ENCODE assay signal across 1 cellular context in genomic region chr4:40515398-40516293, GRCh38.
A peak's percentile ranks its signal among the peaks of the same experiment; 100 is the strongest.
TF ChIP-seq lines count a peak whose summit lies in the region.

No MANE protein-coding gene starts in this region.

TF ChIP-seq in K562, 482 proteins besides CTCF, POLR2A, EP300 and RAD21 (continued from another document and continues in another):
- no peak for TF ChIP-seq ARID4B (CRISPR knock-in tag; IDR thresholded peaks at IDR 0.05)
- TF ChIP-seq MNT (conservative IDR thresholded peaks at IDR 0.05), result peak; percentile 37 to 52; a peak in 3 of 4 replicates
- TF ChIP-seq SRSF3 (IDR thresholded peaks at IDR 0.05; ENCODE audit: insufficient read depth, low read length), result no peak
- TF ChIP-seq ZNF165 (CRISPR knock-in tag; IDR thresholded peaks at IDR 0.05; ENCODE audit: borderline replicate concordance), result no peak
- peak; percentile 76 for TF ChIP-seq ETV5 (CRISPR knock-in tag; IDR thresholded peaks at IDR 0.05; ENCODE audit: low read depth)
- TF ChIP-seq CHD2 (IDR thresholded peaks at IDR 0.05; ENCODE audit: low read depth, low read length), result peak; percentile 28; the same call in 1 of the 2 replicates
- no peak for TF ChIP-seq ZNF696 (CRISPR knock-in tag; conservative IDR thresholded peaks at IDR 0.05)
- peak; percentile 57; the same call in 1 of the 2 replicates for TF ChIP-seq ZNF512 (tag; IDR thresholded peaks at IDR 0.05)
- peak; percentile 61; the same call in 1 of the 2 replicates for TF ChIP-seq ELF1 (tag; IDR thresholded peaks at IDR 0.05)
- no peak for TF ChIP-seq ZNF644 (tag; IDR thresholded peaks at IDR 0.05; ENCODE audit: low read depth)
- no peak for TF ChIP-seq JUNB (CRISPR knock-in tag; conservative IDR thresholded peaks at IDR 0.05)
- peak; percentile 72; the same call in 1 of the 2 replicates for TF ChIP-seq LEF1 (IDR thresholded peaks at IDR 0.05)
- TF ChIP-seq HDAC8 (tag; IDR thresholded peaks at IDR 0.05), result no peak
- peak; percentile 88 for TF ChIP-seq ATF7 (IDR thresholded peaks at IDR 0.05)
- TF ChIP-seq ZNF561 (CRISPR knock-in tag; conservative IDR thresholded peaks at IDR 0.05), result no peak
- TF ChIP-seq CBX1 (IDR thresholded peaks at IDR 0.05; ENCODE audit: low read depth), result peak; percentile 91; the same call in 1 of the 2 replicates
- TF ChIP-seq ZNF175 (CRISPR knock-in tag; IDR thresholded peaks at IDR 0.05; ENCODE audit: low read depth), result peak; percentile 49; the same call in 1 of the 2 replicates
- peak; percentile 28; the same call in 1 of the 2 replicates for TF ChIP-seq RFX1 (IDR thresholded peaks at IDR 0.05)
- peak; percentile 76 for TF ChIP-seq GTF2E2 (tag; IDR thresholded peaks at IDR 0.05)
- TF ChIP-seq GTF2F1 (IDR thresholded peaks at IDR 0.05; ENCODE audit: low read depth, low read length), result no peak
- peak in 1 of 2 experiments; percentile 36; a peak in 1 of 4 replicates for TF ChIP-seq HDAC1 (IDR thresholded peaks at IDR 0.05)
- no peak for TF ChIP-seq BRCA1 (IDR thresholded peaks at IDR 0.05)
- no peak for TF ChIP-seq BRCA1 (CRISPR knock-in tag; IDR thresholded peaks at IDR 0.05)
- TF ChIP-seq JUN (IDR thresholded peaks at IDR 0.05; ENCODE audit: borderline replicate concordance, low read depth, low read length), result peak; percentile 32; the same call in 1 of the 2 replicates
- no peak for TF ChIP-seq JUN (CRISPR knock-in tag; IDR thresholded peaks at IDR 0.05; ENCODE audit: borderline replicate concordance)
- TF ChIP-seq TCFL5 (CRISPR knock-in tag; conservative IDR thresholded peaks at IDR 0.05), result no peak
- TF ChIP-seq FOXM1 (IDR thresholded peaks at IDR 0.05; ENCODE audit: low read depth), result no peak
- TF ChIP-seq FOXM1 (CRISPR knock-in tag; IDR thresholded peaks at IDR 0.05; ENCODE audit: low read depth), result no peak
- TF ChIP-seq TAL1 (IDR thresholded peaks at IDR 0.05), result peak; percentile 18; the same call in 1 of the 2 replicates
- TF ChIP-seq ZBTB7A (IDR thresholded peaks at IDR 0.05; ENCODE audit: borderline replicate concordance, control insufficient read depth, low read depth, low read length), result peak; percentile 53; the same call in 1 of the 2 replicates
- TF ChIP-seq NFRKB (IDR thresholded peaks at IDR 0.05; ENCODE audit: low read depth), result peak; percentile 61
- no peak for TF ChIP-seq ZBTB43 (CRISPR knock-in tag; IDR thresholded peaks at IDR 0.05)
- no peak for TF ChIP-seq ZNF395 (CRISPR knock-in tag; IDR thresholded peaks at IDR 0.05)
- TF ChIP-seq ZNF140 (CRISPR knock-in tag; IDR thresholded peaks at IDR 0.05), result no peak
- no peak for TF ChIP-seq SP2 (IDR thresholded peaks at IDR 0.05; ENCODE audit: extremely low read depth, low read depth, low read length, poor library complexity, severe bottlenecking)
- TF ChIP-seq PREB (CRISPR knock-in tag; IDR thresholded peaks at IDR 0.05), result no peak
- TF ChIP-seq HBP1 (CRISPR knock-in tag; IDR thresholded peaks at IDR 0.05), result 0 out of 2 replicates have a peak, but pooled peaks have one; percentile 20
- TF ChIP-seq ZNF780A (CRISPR knock-in tag; IDR thresholded peaks at IDR 0.05), result no peak
- no peak for TF ChIP-seq ZNF354B (CRISPR knock-in tag; IDR thresholded peaks at IDR 0.05)
- TF ChIP-seq MTA1 (IDR thresholded peaks at IDR 0.05; ENCODE audit: borderline replicate concordance), result peak; percentile 47; the same call in 1 of the 2 replicates
